16 cellular contexts compared by ENCODE assay signal in genomic region chr2:193973781-193974180, GRCh38.
"Had no signal": no experiment of that assay in that cellular context is flagged by ENCODE, and none has a peak within 500 bp of the region (broad histone marks: within the 10 kb centered on the region; RNA-seq: fewer than 3 reads in every experiment).

No MANE protein-coding gene starts in this region.

- H3K9me3 ChIP-seq: pancreas, tibial artery, upper lobe of left lung, vagina had no signal

- H3K27ac ChIP-seq: heart right ventricle, pancreas, tibial artery, upper lobe of left lung, vagina had no signal

- DNase-seq: effector memory CD4-positive, alpha-beta T cell; heart right ventricle; hypothalamus; kidney glomerular epithelial cell; mesendoderm; naive B cell; occipital lobe; pancreas; right cardiac atrium; stimulated activated CD4-positive, alpha-beta T cell treated with anti-CD3 and anti-CD28 coated beads, Interleukin-4, amount 100 ng/mL, for 1 hour; stimulated activated CD8-positive, alpha-beta memory T cell treated with anti-CD3 and anti-CD28 coated beads, Interleukin-4, amount 100 ng/mL, for 48 hours; tibial artery; upper lobe of left lung had no signal

- H3K4me3 ChIP-seq: heart right ventricle, pancreas, tibial artery, upper lobe of left lung, vagina had no signal

- H3K4me1 ChIP-seq: heart right ventricle, pancreas, tibial artery, upper lobe of left lung, vagina had no signal

- H3K36me3 ChIP-seq: heart right ventricle, pancreas, tibial artery, upper lobe of left lung, vagina had no signal

- ATAC-seq: esophagus mucosa; heart right ventricle; pancreas; right cardiac atrium; stimulated activated effector memory CD8-positive, alpha-beta T cell treated with anti-CD3 and anti-CD28 coated beads, Interleukin-12 subunit alpha, Interleukin-12 subunit beta, amount 100 ng/mL, for 72 hours had no signal

- H3K27me3 ChIP-seq: heart right ventricle, pancreas, tibial artery, upper lobe of left lung, vagina had no signal
